1 cellular context compared by ENCODE assay signal in genomic region chr10:95228934-95229723, GRCh38.
A peak's percentile ranks its signal among the peaks of the same experiment; 100 is the strongest.
TF ChIP-seq lines count a peak whose summit lies in the region.

No MANE protein-coding gene starts in this region.

TF ChIP-seq in WTC11, 78 proteins besides CTCF, POLR2A, EP300 and RAD21:
- peak; percentile 48 for TF ChIP-seq USF2 (CRISPR knock-in tag; IDR thresholded peaks at IDR 0.05)
- 0 out of 2 replicates have a peak, but pooled peaks have one; percentile 12 for TF ChIP-seq TEAD1 (CRISPR knock-in tag; IDR thresholded peaks at IDR 0.05)
